Comparison of ENCODE assay signal across 26 cellular contexts in the genomic region with DNA sequence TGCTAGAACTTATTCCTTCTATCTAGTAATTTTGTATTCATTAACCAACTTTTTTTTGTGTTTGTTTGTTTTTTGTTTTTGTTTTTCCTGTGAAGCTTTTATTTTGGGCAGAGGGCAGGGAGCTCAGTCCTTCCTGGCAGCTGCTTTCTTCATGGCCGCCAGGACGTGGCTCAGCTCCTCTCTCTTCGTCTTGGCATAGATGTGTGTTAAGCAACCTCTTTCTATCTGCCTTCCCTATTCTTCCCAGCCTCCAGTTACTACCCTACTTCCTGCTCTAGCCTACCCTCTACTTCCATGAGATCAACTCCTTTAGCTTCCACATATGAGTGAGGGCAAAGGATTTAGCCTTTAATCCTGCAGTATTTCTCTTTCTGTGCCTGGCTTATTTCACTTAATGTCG.
"Had no signal": no experiment of that assay in that cellular context is flagged by ENCODE, and none has a peak within 500 bp of the region (broad histone marks: within the 10 kb centered on the region; RNA-seq: fewer than 3 reads in every experiment).

No MANE protein-coding gene starts in this region.

- H3K4me3 ChIP-seq: left lung, lung, neural progenitor cell, psoas muscle, right lobe of liver, smooth muscle cell, tibial nerve, vagina had no signal

- DNase-seq: hippocampal formation; kidney glomerular epithelial cell; left colon; left lung; mesendoderm; naive B cell; natural killer cell; nephron progenitor cell; occipital lobe; psoas muscle; right lobe of liver; stimulated activated CD4-positive, alpha-beta T cell treated with anti-CD3 and anti-CD28 coated beads, Interleukin-1b, Interleukin-23, amount 100 ng/mL, for 48 hours; stimulated activated CD4-positive, alpha-beta T cell treated with anti-CD3 and anti-CD28 coated beads, Interleukin-2, amount 100 ng/mL, for 48 hours; stimulated activated CD4-positive, alpha-beta T cell treated with anti-CD3 and anti-CD28 coated beads, Interleukin-4, amount 100 ng/mL, for 4 hours; stimulated activated CD8-positive, alpha-beta memory T cell treated with anti-CD3 and anti-CD28 coated beads, Interleukin-4, amount 100 ng/mL, for 48 hours; stimulated activated naive CD4-positive, alpha-beta T cell treated with Interleukin-2 at 50 U/mL for 16 hours; stimulated activated naive CD8-positive, alpha-beta T cell treated with anti-CD3 and anti-CD28 coated beads, Interleukin-15, amount 100 ng/mL, for 72 hours; substantia nigra had no signal

- H3K27me3 ChIP-seq: left lung, neural progenitor cell, right lobe of liver, tibial nerve, vagina had no signal

- H3K4me1 ChIP-seq: left lung, neural progenitor cell, parathyroid adenoma, psoas muscle, right lobe of liver, tibial nerve, vagina had no signal

- ATAC-seq: left colon; left lung; natural killer cell; psoas muscle; right lobe of liver; stimulated activated memory B cell treated with anti-CD40 and anti-IgM and Interleukin-4, amounts not matched to agents 10 μg/mL and 1 μg/mL and 100 μg/mL, for 72 hours; stimulated activated naive CD8-positive, alpha-beta T cell treated with anti-CD3 and anti-CD28 coated beads, Interleukin-15, amount 100 ng/mL, for 72 hours had no signal

- H3K9me3 ChIP-seq: left lung, neutrophil, psoas muscle, right lobe of liver, tibial nerve, vagina had no signal

- H3K27ac ChIP-seq: left lung, neural progenitor cell, neutrophil, parathyroid adenoma, psoas muscle, right lobe of liver, tibial nerve, vagina had no signal

- H3K36me3 ChIP-seq: left lung, neural progenitor cell, neutrophil, right lobe of liver, tibial nerve, vagina had no signal
